In genomic region chr10:89469517-89469916, GRCh38 we compare ENCODE assay signal across 16 cellular contexts.
"Had no signal": no experiment of that assay in that cellular context is flagged by ENCODE, and none has a peak within 500 bp of the region (broad histone marks: within the 10 kb centered on the region; RNA-seq: fewer than 3 reads in every experiment).

No MANE protein-coding gene starts in this region.

- H3K4me3 ChIP-seq: hepatocyte, spleen, testis, upper lobe of left lung had no signal

- H3K4me2 ChIP-seq: hepatocyte had no signal

- FAIRE-seq: colon had no signal

- H3K36me3 ChIP-seq: spleen, upper lobe of left lung had no signal

- ATAC-seq: foreskin keratinocyte; left colon; stimulated activated memory B cell treated with anti-CD40 and anti-IgM and Interleukin-4, amounts not matched to agents 10 μg/mL and 1 μg/mL and 100 μg/mL, for 72 hours had no signal

- H2AFZ ChIP-seq: hepatocyte had no signal

- H3K4me1 ChIP-seq: testis had no signal

- DNase-seq: activated CD4-positive, alpha-beta memory T cell treated with anti-CD3 and anti-CD28 coated beads for 36 hours; activated naive CD8-positive, alpha-beta T cell treated with anti-CD3 and anti-CD28 coated beads for 36 hours; amniotic stem cell; central memory CD4-positive, alpha-beta T cell; endodermal cell; foreskin keratinocyte; left colon; occipital lobe; retina; spleen; stimulated activated CD4-positive, alpha-beta T cell treated with anti-CD3 and anti-CD28 coated beads, Interleukin-4, amount 100 ng/mL, for 4 hours; testis; upper lobe of left lung had no signal

- H3K27ac ChIP-seq: foreskin keratinocyte, hepatocyte, spleen, testis, upper lobe of left lung had no signal

- H3K79me2 ChIP-seq: hepatocyte had no signal

- H3K27me3 ChIP-seq: foreskin keratinocyte, hepatocyte, spleen, testis, upper lobe of left lung had no signal

- H3K9me3 ChIP-seq: spleen, testis, upper lobe of left lung had no signal
